1 cellular context compared by ENCODE assay signal in genomic region chr5:179731791-179732411, GRCh38.
A peak's percentile ranks its signal among the peaks of the same experiment; 100 is the strongest.
TF ChIP-seq lines count a peak whose summit lies in the region.

No MANE protein-coding gene starts in this region.

TF ChIP-seq in HepG2, 621 proteins besides CTCF, POLR2A, EP300 and RAD21 (continued from another document and continues in another):
- TF ChIP-seq ZNF574 (CRISPR knock-in tag; IDR thresholded peaks at IDR 0.05) (0 out of 2 replicates have a peak, but pooled peaks have one; percentile 5), ZNF768 (CRISPR knock-in tag; IDR thresholded peaks at IDR 0.05) (no peak), TFE3 (CRISPR knock-in tag; IDR thresholded peaks at IDR 0.05) (0 out of 2 replicates have a peak, but pooled peaks have one; percentile 16), ZBTB26 (CRISPR knock-in tag; IDR thresholded peaks at IDR 0.05; ENCODE audit: borderline replicate concordance) (no peak), KLF9 (CRISPR knock-in tag; IDR thresholded peaks at IDR 0.05; ENCODE audit: low read depth) (no peak), IKZF1 (IDR thresholded peaks at IDR 0.05) (no peak), ZNF343 (CRISPR knock-in tag; IDR thresholded peaks at IDR 0.05) (no peak), IRF1 (CRISPR knock-in tag; IDR thresholded peaks at IDR 0.05; ENCODE audit: low read depth) (no peak), E2F2 (CRISPR knock-in tag; IDR thresholded peaks at IDR 0.05; ENCODE audit: borderline replicate concordance) (no peak), E2F1 (CRISPR knock-in tag; IDR thresholded peaks at IDR 0.05) (no peak), ZNF34 (CRISPR knock-in tag; IDR thresholded peaks at IDR 0.05; ENCODE audit: borderline replicate concordance) (no peak), MEIS2 (CRISPR knock-in tag; IDR thresholded peaks at IDR 0.05) (no peak), SMAD1 (CRISPR knock-in tag; IDR thresholded peaks at IDR 0.05; ENCODE audit: borderline replicate concordance, low read depth) (no peak), MAFK (conservative IDR thresholded peaks at IDR 0.05 in 1 of 2, IDR thresholded peaks at IDR 0.05 in 1 of 2; ENCODE audit: low read length in 2 of 2) (no peak), ZFP90 (CRISPR knock-in tag; IDR thresholded peaks at IDR 0.05; ENCODE audit: borderline replicate concordance) (no peak), SRSF9 (IDR thresholded peaks at IDR 0.05; ENCODE audit: borderline replicate concordance, insufficient read depth, low read depth, low read length, poor library complexity, severe bottlenecking) (no peak), RFX5 (IDR thresholded peaks at IDR 0.05; ENCODE audit: low read depth, low read length) (no peak), ZNF510 (CRISPR knock-in tag; IDR thresholded peaks at IDR 0.05; ENCODE audit: low read depth) (no peak), RBFOX2 (IDR thresholded peaks at IDR 0.05; ENCODE audit: low read depth, low read length) (no peak), TEAD2 (CRISPR knock-in tag; IDR thresholded peaks at IDR 0.05) (no peak), ZNF557 (CRISPR knock-in tag; IDR thresholded peaks at IDR 0.05) (no peak), HMGA1 (CRISPR knock-in tag; conservative IDR thresholded peaks at IDR 0.05) (no peak), YY1 (IDR thresholded peaks at IDR 0.05; ENCODE audit: insufficient read depth, insufficient replicate concordance, low read depth, low read length) (no peak), SIN3B (IDR thresholded peaks at IDR 0.05; ENCODE audit: low read length) (no peak), ISL2 (CRISPR knock-in tag; IDR thresholded peaks at IDR 0.05) (peak; percentile 29; the same call in 1 of the 2 replicates), ZBTB39 (CRISPR knock-in tag; IDR thresholded peaks at IDR 0.05) (no peak), ZSCAN12 (CRISPR knock-in tag; IDR thresholded peaks at IDR 0.05) (0 out of 2 replicates have a peak, but pooled peaks have one; percentile 18), ARID4A (CRISPR knock-in tag; IDR thresholded peaks at IDR 0.05; ENCODE audit: borderline replicate concordance) (no peak; the same call in 1 of the 2 replicates), GRHL1 (CRISPR knock-in tag; conservative IDR thresholded peaks at IDR 0.05) (no peak), SOX6 (IDR thresholded peaks at IDR 0.05) (no peak), SOX6 (CRISPR knock-in tag; IDR thresholded peaks at IDR 0.05) (no peak), ATF7 (IDR thresholded peaks at IDR 0.05) (no peak), ATF7 (CRISPR knock-in tag; IDR thresholded peaks at IDR 0.05) (no peak), KDM2A (CRISPR knock-in tag; IDR thresholded peaks at IDR 0.05; ENCODE audit: borderline replicate concordance, low read depth) (peak; percentile 85)
